8 cellular contexts compared by ENCODE assay signal in genomic region chr9:130825051-130825651, GRCh38. TPM values are rescaled to one million over a fixed set of nuclear protein-coding genes. Genes with fewer than 3 reads are reported as not detected.
A peak's percentile ranks its signal among the peaks of the same experiment; 100 is the strongest.
DNase-seq lines count a peak whose midpoint lies in the region; ATAC-seq and TF ChIP-seq lines count a peak whose summit lies in the region.

No MANE protein-coding gene starts in this region.

- H3K27ac ChIP-seq in endodermal cell (ENCODE audit: low read depth, low read length), result peak overlapping the region; percentile 93
- peak overlapping the region; percentile 95 for H3K27ac ChIP-seq in neural progenitor cell

- peaks cover 45% of the 10 kb centered on the region for H3F3A ChIP-seq in neural progenitor cell (ENCODE audit: low read depth)

- H3K9me3 ChIP-seq in endodermal cell (ENCODE audit: control insufficient read depth, low read length) (peaks cover 12% of the 10 kb centered on the region), neural progenitor cell (ENCODE audit: low read depth) (peaks cover 8% of the 10 kb centered on the region), BE2C (no peaks in the 10 kb centered on the region; the same call in 1 of the 2 replicates)

- H3K4me3 Mint-ChIP-seq in endodermal cell, result peak overlapping the region; percentile 23
- peak overlapping the region; percentile 69 for H3K4me3 Mint-ChIP-seq in neural progenitor cell

- DNase-seq in DMS 273 (lab: John Stamatoyannopoulos, UW; ENCODE audit: unreplicated experiment) (peak; percentile 89), NCI-H226 (peak; percentile 44), endodermal cell (peak; percentile 86), neural progenitor cell (ENCODE audit: low spot score) (peak; percentile 84), BE2C (no peak)

- H3K27me3 Mint-ChIP-seq in endodermal cell (ENCODE audit: insufficient read depth) (no peaks in the 10 kb centered on the region), neural progenitor cell (ENCODE audit: insufficient read depth, low read depth) (peaks cover 4% of the 10 kb centered on the region)

- TF ChIP-seq CTCF in endodermal cell (conservative IDR thresholded peaks at IDR 0.05) (no peak), neural progenitor cell (IDR thresholded peaks at IDR 0.05) (no peak), BE2C (IDR thresholded peaks at IDR 0.05; ENCODE audit: low read depth, low read length) (no peak)

- H3K27ac Mint-ChIP-seq in endodermal cell (peak overlapping the region; percentile 97), neural progenitor cell (peak overlapping the region; percentile 92)

- H3K36me3 Mint-ChIP-seq in endodermal cell (ENCODE audit: low read depth), result peaks cover 7% of the 10 kb centered on the region
- H3K36me3 Mint-ChIP-seq in neural progenitor cell, result peaks cover 8% of the 10 kb centered on the region

- peaks cover 14% of the 10 kb centered on the region for H3K4me1 ChIP-seq in endodermal cell (ENCODE audit: control insufficient read depth, insufficient read depth, low read length)
- peaks cover 39% of the 10 kb centered on the region for H3K4me1 ChIP-seq in neural progenitor cell
- H3K4me1 ChIP-seq in BE2C, result peaks cover 9% of the 10 kb centered on the region

- H3K27me3 ChIP-seq in endodermal cell (ENCODE audit: control insufficient read depth, insufficient read depth, low read length, poor library complexity, severe bottlenecking) (no peaks in the 10 kb centered on the region), neural progenitor cell (no peaks in the 10 kb centered on the region), BE2C (no peaks in the 10 kb centered on the region)

- H3K9ac ChIP-seq in endodermal cell (ENCODE audit: extremely low read depth, low read length, poor library complexity, severe bottlenecking), result peak overlapping the region; percentile 70
- H3K9ac ChIP-seq in neural progenitor cell, result no peak overlapping the region

- peaks cover 75% of the 10 kb centered on the region for H3K79me2 ChIP-seq in neural progenitor cell (ENCODE audit: low read depth)

- ATAC-seq in HG02623 (IDR thresholded peaks at IDR 0.05; ENCODE audit: unreplicated experiment) (no peak), HG03571 (IDR thresholded peaks at IDR 0.05; ENCODE audit: unreplicated experiment) (no peak), HG02571 (IDR thresholded peaks at IDR 0.05; ENCODE audit: unreplicated experiment) (no peak)

- H3K9me3 Mint-ChIP-seq in endodermal cell (peaks cover 14% of the 10 kb centered on the region), neural progenitor cell (peaks cover 16% of the 10 kb centered on the region)

- WGBS in endodermal cell (ENCODE audit: insufficient coverage in 1 of 2, insufficient read length in 1 of 2), 2 experiments, result 0% methylated on average over 1 of the region's 1 CpG; no CpG with 5 or more reads in 1 of the 2 experiments

- H3K36me3 ChIP-seq in endodermal cell (ENCODE audit: control insufficient read depth, insufficient read depth, low read length) (no peaks in the 10 kb centered on the region), neural progenitor cell (no peaks in the 10 kb centered on the region), BE2C (no peaks in the 10 kb centered on the region)

- H3K4me2 ChIP-seq in neural progenitor cell, result peak overlapping the region; percentile 75

- no peak overlapping the region for H2AFZ ChIP-seq in neural progenitor cell (replicated peaks)

- H4K20me1 ChIP-seq in neural progenitor cell (ENCODE audit: low read depth), result no peaks in the 10 kb centered on the region

- H3K4me1 Mint-ChIP-seq in endodermal cell (peaks cover 32% of the 10 kb centered on the region), neural progenitor cell (peaks cover 50% of the 10 kb centered on the region)

- H3K4me3 ChIP-seq in endodermal cell (ENCODE audit: low read length), result peak overlapping the region; percentile 67
- peak overlapping the region; percentile 30 for H3K4me3 ChIP-seq in neural progenitor cell
- H3K4me3 ChIP-seq in BE2C (ENCODE audit: low read depth, low read length), result no peak overlapping the region

RNA-seq across cellular contexts. Expression of gene ABL1, which starts 9.9 kb away (rescaled TPM):
- 10 to 100 TPM; 78.8 to 94.1 TPM for total RNA-seq in endodermal cell
- polyA plus RNA-seq in endodermal cell (2013, experiment 1 of 2), result 62.3 TPM
- polyA plus RNA-seq in endodermal cell (2013, experiment 2 of 2), result 60.4 TPM
- 38.4 and 74.0 TPM in 2 replicates for total RNA-seq in neural progenitor cell (ENCODE audit: low replicate concordance)
- 52.1 TPM for polyA plus RNA-seq in BE2C (2012; ENCODE audit: insufficient read depth, insufficient read length, low read depth)
